ENCODE assay signal across 9 cellular contexts in the genomic region with DNA sequence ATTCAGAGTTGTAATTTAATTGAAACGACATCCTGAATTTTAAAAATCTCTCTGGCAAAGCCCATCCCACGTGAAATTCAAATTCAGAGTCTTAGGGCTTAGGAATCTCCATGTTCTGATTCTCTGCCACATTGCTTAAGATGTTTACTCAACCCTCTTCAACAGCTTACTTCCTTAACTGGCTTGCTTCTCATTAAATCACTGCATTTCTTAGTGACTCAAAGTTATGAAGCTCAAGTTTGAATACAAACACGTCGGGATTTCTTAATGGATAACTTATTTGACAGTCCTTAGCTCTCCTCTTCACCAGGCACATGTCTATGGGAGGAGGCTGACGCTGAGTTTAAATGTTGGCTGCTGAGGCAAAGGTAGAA.
DNase-seq lines count a peak whose midpoint lies in the region; ATAC-seq and TF ChIP-seq lines count a peak whose summit lies in the region.
"Had no signal": no experiment of that assay in that cellular context is flagged by ENCODE, and none has a peak within 500 bp of the region (broad histone marks: within the 10 kb centered on the region; RNA-seq: fewer than 3 reads in every experiment).

No MANE protein-coding gene starts in this region.

- H3K79me2 ChIP-seq in SK-N-SH (ENCODE audit: insufficient read depth), result no peaks in the 10 kb centered on the region

- 10 to 20% methylated on average over 5 of the region's 5 CpGs for WGBS in lung, 2 donors
- 12% methylated on average over 5 of the region's 5 CpGs for WGBS in urinary bladder
- 71% methylated on average over 5 of the region's 5 CpGs for WGBS in SK-N-SH (ENCODE audit: low lambda C conversion rate)

- TF ChIP-seq EP300 in SK-N-SH (IDR thresholded peaks at IDR 0.05; ENCODE audit: borderline replicate concordance in 1 of 2, low read depth in 1 of 2, low read length in 1 of 2), result no peak

- H3K27me3 Mint-ChIP-seq in activated naive CD4-positive, alpha-beta T cell treated with anti-CD3 and anti-CD28 coated beads, Interleukin-2, amount 10 ng/mL, durations not matched to agents 7 days and 5 days, result peaks cover 21% of the 10 kb centered on the region

- POLR2A ChIA-PET in SK-N-SH (lab: Yijun Ruan, JAX), result no interaction called here

- peak overlapping the region; percentile 85 for H3K27ac Mint-ChIP-seq in activated naive CD4-positive, alpha-beta T cell treated with anti-CD3 and anti-CD28 coated beads, Interleukin-2, amount 10 ng/mL, durations not matched to agents 7 days and 5 days
- H3K27ac Mint-ChIP-seq in activated naive CD4-positive, alpha-beta T cell treated with anti-CD3 and anti-CD28 coated beads, Interleukin-2, amount 50 U/mL, for 72 hours, result no peak overlapping the region

- H3K9me3 Mint-ChIP-seq in activated naive CD4-positive, alpha-beta T cell treated with anti-CD3 and anti-CD28 coated beads, Interleukin-2, amount 10 ng/mL, durations not matched to agents 7 days and 5 days, result no peaks in the 10 kb centered on the region
- no peaks in the 10 kb centered on the region for H3K9me3 Mint-ChIP-seq in activated naive CD4-positive, alpha-beta T cell treated with anti-CD3 and anti-CD28 coated beads, Interleukin-2, amount 50 U/mL, for 72 hours

- H3K4me3 ChIP-seq in breast epithelium (peak overlapping the region; percentile 13 to 45 (median 30)), lung (no peak overlapping the region), urinary bladder (ENCODE audit: low read depth, low read length) (peak overlapping the region; percentile 25), SK-N-SH (ENCODE audit: low read depth in 2 of 2, low read length in 1 of 2) (no peak overlapping the region)

- H3K27ac ChIP-seq in breast epithelium, result peak overlapping the region; percentile 91 to 94
- H3K27ac ChIP-seq in lung (ENCODE audit: low read depth in 1 of 2, low read length in 1 of 2), result peak overlapping the region in 1 of 2 donors; percentile 78
- peak overlapping the region; percentile 57 for H3K27ac ChIP-seq in urinary bladder (ENCODE audit: low read depth)
- no peak overlapping the region for H3K27ac ChIP-seq in SK-N-SH (ENCODE audit: low read depth in 2 of 2, low read length in 1 of 2)

- H3K27me3 ChIP-seq in breast epithelium (no peaks in the 10 kb centered on the region), lung (ENCODE audit: control insufficient read depth, insufficient read depth) (no peaks in the 10 kb centered on the region), SK-N-SH (ENCODE audit: insufficient read depth) (no peaks in the 10 kb centered on the region)

- H3K9ac ChIP-seq in SK-N-SH, result no peak overlapping the region

- peaks cover 16% of the 10 kb centered on the region for H3K36me3 Mint-ChIP-seq in activated naive CD4-positive, alpha-beta T cell treated with anti-CD3 and anti-CD28 coated beads, Interleukin-2, amount 10 ng/mL, durations not matched to agents 7 days and 5 days
- no peaks in the 10 kb centered on the region for H3K36me3 Mint-ChIP-seq in activated naive CD4-positive, alpha-beta T cell treated with anti-CD3 and anti-CD28 coated beads, Interleukin-2, amount 50 U/mL, for 72 hours

- DNase-seq in activated naive CD4-positive, alpha-beta T cell treated with anti-CD3 and anti-CD28 coated beads, Interleukin-2, amount 10 ng/mL, durations not matched to agents 7 days and 5 days, result no peak
- DNase-seq in activated naive CD4-positive, alpha-beta T cell treated with anti-CD3 and anti-CD28 coated beads, Interleukin-2, amount 50 U/mL, for 72 hours (ENCODE audit: low spot score in 2 of 2), result no peak
- DNase-seq in breast epithelium (ENCODE audit: low spot score in 2 of 2) (no peak), lung (ENCODE audit: low spot score) (no peak), NCI-H146 treated with DMSO at 0.1 percent for 48 hours (lab: John Stamatoyannopoulos, UW; ENCODE audit: unreplicated experiment) (no peak), SK-N-SH (no peak), hepatic stellate cell (ENCODE audit: low spot score) (no peak)
- DNase-seq: activated effector memory CD4-positive, alpha-beta T cell treated with anti-CD3 and anti-CD28 coated beads, Interleukin-2, amount 50 U/mL, for 16 hours had no signal

- no peak for TF ChIP-seq RAD21 in SK-N-SH (IDR thresholded peaks at IDR 0.05; ENCODE audit: low read length)

- no peaks in the 10 kb centered on the region for H3K9me3 ChIP-seq in breast epithelium
- H3K9me3 ChIP-seq in lung (ENCODE audit: control insufficient read depth in 2 of 2, insufficient read depth in 1 of 2, low read length in 1 of 2), result no peaks in the 10 kb centered on the region
- no peaks in the 10 kb centered on the region for H3K9me3 ChIP-seq in SK-N-SH

- H3K4me2 ChIP-seq in SK-N-SH, result no peak overlapping the region; the same call in 1 of the 2 replicates

- ATAC-seq in activated naive CD4-positive, alpha-beta T cell treated with anti-CD3 and anti-CD28 coated beads, Interleukin-2, amount 50 U/mL, for 72 hours, result no peak
- peak; percentile 66 for ATAC-seq in lung (ENCODE audit: insufficient read depth, low FRiP score)

- no peak for TF ChIP-seq POLR2A in breast epithelium (IDR thresholded peaks at IDR 0.05)

- peaks cover 25% of the 10 kb centered on the region for H3F3A ChIP-seq in SK-N-SH (replicated peaks; ENCODE audit: insufficient read depth)

- H3K4me1 Mint-ChIP-seq in activated naive CD4-positive, alpha-beta T cell treated with anti-CD3 and anti-CD28 coated beads, Interleukin-2, amount 10 ng/mL, durations not matched to agents 7 days and 5 days, result peaks cover 47% of the 10 kb centered on the region

- H3K36me3 ChIP-seq in breast epithelium (no peaks in the 10 kb centered on the region), lung (ENCODE audit: control insufficient read depth in 2 of 2, insufficient read depth in 2 of 2, low read length in 2 of 2) (no peaks in the 10 kb centered on the region), urinary bladder (ENCODE audit: insufficient read depth) (no peaks in the 10 kb centered on the region), SK-N-SH (replicated peaks in 1 of 2; ENCODE audit: control insufficient read depth in 1 of 2, insufficient read depth in 2 of 2, low read length in 1 of 2) (no peaks in the 10 kb centered on the region)

- CTCF ChIA-PET in activated naive CD4-positive, alpha-beta T cell treated with anti-CD3 and anti-CD28 coated beads, Interleukin-2, amount 10 ng/mL, durations not matched to agents 7 days and 5 days (lab: Charles Lee), result interaction anchor here (1.1 kb wide), 1 partner anchor 275 kb away, joined by 3 read pairs; no protein-coding TSS in a partner anchor
- CTCF ChIA-PET in SK-N-SH (lab: Yijun Ruan, JAX), result interaction anchor here (0.7 kb wide), 1 partner anchor 17 kb away, joined by 3 read pairs; no protein-coding TSS in a partner anchor

- H3K4me1 ChIP-seq in breast epithelium, result peaks cover 7 to 17% of the 10 kb centered on the region in 2 donors
- H3K4me1 ChIP-seq in lung (ENCODE audit: control insufficient read depth in 2 of 2, insufficient read depth in 2 of 2, low read length in 2 of 2), result peaks cover 0 to 13% of the 10 kb centered on the region in 2 donors
- no peaks in the 10 kb centered on the region for H3K4me1 ChIP-seq in urinary bladder (ENCODE audit: insufficient read depth)
- H3K4me1 ChIP-seq in SK-N-SH (ENCODE audit: control insufficient read depth in 1 of 2, insufficient read depth in 2 of 2, low read depth in 1 of 2, low read length in 1 of 2), result peaks cover 0 to 20% of the 10 kb centered on the region in 2 experiments; a peak in 2 of 4 replicates

- TF ChIP-seq CTCF in breast epithelium (IDR thresholded peaks at IDR 0.05) (no peak), lung (IDR thresholded peaks at IDR 0.05; ENCODE audit: control extremely low read depth, extremely low read depth) (no peak), SK-N-SH (IDR thresholded peaks at IDR 0.05) (no peak)

- H3K9me2 ChIP-seq in SK-N-SH, result no peaks in the 10 kb centered on the region

- intact Hi-C loops in breast epithelium (cut with DNase I; ENCODE audit: low total_unique reads), result no loop called here

- peak overlapping the region; percentile 75 for H3K4me3 Mint-ChIP-seq in activated naive CD4-positive, alpha-beta T cell treated with anti-CD3 and anti-CD28 coated beads, Interleukin-2, amount 10 ng/mL, durations not matched to agents 7 days and 5 days

- H2AFZ ChIP-seq in SK-N-SH (ENCODE audit: low read depth), result no peak overlapping the region

- H4K20me1 ChIP-seq in SK-N-SH (ENCODE audit: insufficient read depth), result no peaks in the 10 kb centered on the region

TF ChIP-seq in SK-N-SH, 30 proteins besides CTCF, POLR2A, EP300 and RAD21:
- no peak for TF ChIP-seq GABPA (IDR thresholded peaks at IDR 0.05; ENCODE audit: low read depth)
- no peak for TF ChIP-seq JUND (IDR thresholded peaks at IDR 0.05)
- TF ChIP-seq RXRA (IDR thresholded peaks at IDR 0.05; ENCODE audit: borderline replicate concordance, low read depth), result no peak
- TF ChIP-seq ELF1 (IDR thresholded peaks at IDR 0.05), result no peak
- no peak for TF ChIP-seq SIN3A (IDR thresholded peaks at IDR 0.05; ENCODE audit: borderline replicate concordance, low read depth, low read length)
- TF ChIP-seq POLR2AphosphoS5 (IDR thresholded peaks at IDR 0.05; ENCODE audit: low read depth, low read length), result no peak

Comparison
In these comparisons a context has a peak if more than half of its experiments do, and no peak if none do; other contexts are left out.
1. H3K27ac ChIP-seq: peak in breast epithelium (2 of 2) and urinary bladder (single experiment); none in SK-N-SH (0 of 2).
2. H3K4me3 ChIP-seq: peak in breast epithelium (3 of 3) and urinary bladder (single experiment); none in lung (single experiment) and SK-N-SH (0 of 2).